29 cellular contexts compared by ENCODE assay signal in the genomic region with DNA sequence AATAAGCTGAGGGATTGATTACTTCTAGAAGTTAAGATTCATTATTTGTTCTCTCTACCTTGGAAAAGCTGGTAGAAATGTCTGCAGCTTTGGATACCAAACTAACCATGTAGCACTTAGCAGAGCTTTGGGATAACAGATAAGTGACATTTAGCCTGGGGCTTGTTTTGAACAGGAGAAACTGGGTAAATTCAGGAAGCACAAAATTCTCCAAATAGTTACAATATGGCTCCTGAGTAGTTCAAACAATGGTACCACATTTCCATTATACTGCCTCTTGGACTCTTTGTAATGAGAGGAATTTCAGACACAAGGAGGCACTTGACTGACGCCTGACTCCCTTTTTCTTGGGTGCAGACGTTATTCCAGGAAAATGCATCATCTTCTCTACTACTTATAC.
"Had no signal": no experiment of that assay in that cellular context is flagged by ENCODE, and none has a peak within 500 bp of the region (broad histone marks: within the 10 kb centered on the region; RNA-seq: fewer than 3 reads in every experiment).

No MANE protein-coding gene starts in this region.

- DNase-seq: activated CD4-positive, alpha-beta memory T cell treated with anti-CD3 and anti-CD28 coated beads, Interleukin-2, amount 10 ng/mL, durations not matched to agents 7 days and 5 days; activated CD4-positive, alpha-beta T cell treated with anti-CD3 and anti-CD28 coated beads, Interleukin-2, amount 10 ng/mL, durations not matched to agents 7 days and 5 days; activated CD4-positive, CD25-positive, alpha-beta regulatory T cell treated with anti-CD3 and anti-CD28 coated beads, Interleukin-2, amount 50 U/mL, for 72 hours; activated CD8-positive, alpha-beta memory T cell treated with anti-CD3 and anti-CD28 coated beads, Interleukin-2, amount 50 U/mL, for 48 hours; activated gamma-delta T cell treated with Interleukin-2 at 50 U/mL for 16 hours; activated naive CD4-positive, alpha-beta T cell treated with anti-CD3 and anti-CD28 coated beads, Interleukin-2, amount 50 U/mL, for 16 hours; activated T-cell treated with anti-CD3 and anti-CD28 coated beads, Interleukin-2, amount 50 U/mL, for 24 hours; amniotic stem cell; caudate nucleus; cortex of kidney; effector memory CD8-positive, alpha-beta T cell; erythroblast; foreskin fibroblast; heart left ventricle; left ventricle myocardium inferior; ovary; stimulated activated CD4-positive, alpha-beta T cell treated with anti-CD3 and anti-CD28 coated beads, Interleukin-1b, Interleukin-23, amount 100 ng/mL, for 48 hours; stimulated activated CD4-positive, alpha-beta T cell treated with anti-CD3 and anti-CD28 coated beads, Interleukin-4, amount 100 ng/mL, for 4 hours; stimulated activated CD8-positive, alpha-beta memory T cell treated with anti-CD3 and anti-CD28 coated beads, Interleukin-4, amount 100 ng/mL, for 48 hours; stomach; SW 1271; T-helper 9 cell; tibial artery; WERI-Rb-1 had no signal

- H3K9me3 ChIP-seq: heart left ventricle, left ventricle myocardium inferior, ovary, stomach, suprapubic skin, tibial artery had no signal

- H3K36me3 ChIP-seq: heart left ventricle, left ventricle myocardium inferior, ovary, stomach, suprapubic skin, tibial artery, WERI-Rb-1 had no signal

- H3K27ac ChIP-seq: left ventricle myocardium inferior, ovary, suprapubic skin, WERI-Rb-1 had no signal

- ATAC-seq: activated T-helper 17 cell treated with anti-CD3 and anti-CD28 coated beads, Interleukin-2, amount 50 U/mL, for 72 hours; effector memory CD8-positive, alpha-beta T cell; heart left ventricle; stimulated activated memory B cell treated with anti-CD40 and anti-IgM and Interleukin-4, amounts not matched to agents 10 μg/mL and 1 μg/mL and 100 μg/mL, for 72 hours had no signal

- H3K27me3 ChIP-seq: heart left ventricle, ovary, stomach, suprapubic skin, tibial artery had no signal

- H3K4me3 ChIP-seq: heart left ventricle, left ventricle myocardium inferior, lung, ovary, smooth muscle cell, stomach, suprapubic skin, tibial artery had no signal

- H3K4me2 ChIP-seq: smooth muscle cell had no signal

- H3K4me1 ChIP-seq: heart left ventricle, left ventricle myocardium inferior, suprapubic skin had no signal
